ENCODE assay signal across 8 cellular contexts in genomic region chr17:36545465-36546417, GRCh38. TPM values are rescaled to one million over a fixed set of nuclear protein-coding genes. Genes with fewer than 3 reads are reported as not detected.
A peak's percentile ranks its signal among the peaks of the same experiment; 100 is the strongest.
DNase-seq lines count a peak whose midpoint lies in the region; ATAC-seq, FAIRE-seq and TF ChIP-seq lines count a peak whose summit lies in the region.

No MANE protein-coding gene starts in this region.

- H3K27me3 ChIP-seq in left ventricle myocardium inferior (ENCODE audit: low read depth): no peaks in the 10 kb centered on the region
- no peaks in the 10 kb centered on the region for H3K27me3 ChIP-seq in prostate gland (replicated peaks; ENCODE audit: insufficient read depth)

- H3K36me3 ChIP-seq in left ventricle myocardium inferior: peaks cover 6% of the 10 kb centered on the region
- no peaks in the 10 kb centered on the region for H3K36me3 ChIP-seq in prostate gland

- intact Hi-C loops in left ventricle myocardium inferior (cut with micrococcal nuclease): loop anchor here (5.0 kb wide), 1 partner anchor 407 kb away; no protein-coding TSS in a partner anchor
- intact Hi-C loops in prostate gland (cut with DNase I): no loop called here

- peaks cover 68% of the 10 kb centered on the region for H3K4me1 ChIP-seq in left ventricle myocardium inferior
- peaks cover 10% of the 10 kb centered on the region for H3K4me1 ChIP-seq in prostate gland (replicated peaks)

- peak; percentile 64 for ATAC-seq in HG02840 (IDR thresholded peaks at IDR 0.05; ENCODE audit: low FRiP score, unreplicated experiment)

- H3K9me3 ChIP-seq in left ventricle myocardium inferior (replicated peaks) (no peaks in the 10 kb centered on the region), prostate gland (no peaks in the 10 kb centered on the region)

- H3K27ac ChIP-seq in left ventricle myocardium inferior (replicated peaks) (peak overlapping the region; percentile 100), prostate gland (peak overlapping the region; percentile 100)

- WGBS in prostate gland: under 1% methylated on average over 59 of the region's 60 CpGs

- TF ChIP-seq CTCF in left ventricle myocardium inferior (IDR thresholded peaks at IDR 0.05; ENCODE audit: borderline replicate concordance) (peak; percentile 29), prostate gland (IDR thresholded peaks at IDR 0.05) (peak in 2 of 4 experiments; percentile 41 to 42)

- DNase-seq in GM12891 (ENCODE audit: insufficient read length, low spot score) (peak; percentile 89), NCI-H1436 treated with DMSO at 0.1 percent for 48 hours (lab: John Stamatoyannopoulos, UW) (peak; percentile 89), T follicular helper cell (ENCODE audit: low read depth) (peak; percentile 96), amniotic stem cell (lab: John Stamatoyannopoulos, UW) (peak; percentile 94), left ventricle myocardium inferior (peak; percentile 96), prostate gland (ENCODE audit: low spot score) (peak; percentile 96), ureter (ENCODE audit: low spot score) (peak; percentile 97)

- FAIRE-seq in GM12891 (lab: Jason Lieb, UNC): no peak

- 0 out of 2 replicates have a peak, but pooled peaks have one; percentile 7 for TF ChIP-seq POLR2A in GM12891 (IDR thresholded peaks at IDR 0.05; ENCODE audit: low read depth, low read length)
- peak; percentile 84 for TF ChIP-seq POLR2A in prostate gland (IDR thresholded peaks at IDR 0.05)

- H3K4me3 ChIP-seq in left ventricle myocardium inferior: peak overlapping the region; percentile 76
- H3K4me3 ChIP-seq in prostate gland: peak overlapping the region; percentile 99 to 100

TF ChIP-seq in GM12891, 5 proteins besides CTCF, POLR2A, EP300 and RAD21:
- TF ChIP-seq TAF1 (IDR thresholded peaks at IDR 0.05; ENCODE audit: low read depth, low read length) (peak; percentile 79), PAX5 (IDR thresholded peaks at IDR 0.05; ENCODE audit: insufficient read depth, low read length, severe bottlenecking) (peak; percentile 94), POU2F2 (IDR thresholded peaks at IDR 0.05; ENCODE audit: low read depth, low read length) (peak; percentile 85), POLR2AphosphoS5 (IDR thresholded peaks at IDR 0.05; ENCODE audit: low read depth, low read length) (no peak; the same call in 1 of the 2 replicates)

RNA-seq across cellular contexts. Expression of gene GGNBP2, which starts 1.0 kb away (rescaled TPM):
- 35.0 TPM for polyA plus RNA-seq in GM12891 (2012; ENCODE audit: low read depth, missing spikeins)
- total RNA-seq in left ventricle myocardium inferior: 41.7 TPM
- total RNA-seq in prostate gland: 10 to 100 TPM; 34.8 to 71.7 TPM
- total RNA-seq in ureter: 109 TPM

RNA-seq across cellular contexts. Expression of gene PIGW, which starts 11.0 kb away (rescaled TPM):
- polyA plus RNA-seq in GM12891 (2012; ENCODE audit: low read depth, missing spikeins): 7.1 TPM
- total RNA-seq in left ventricle myocardium inferior (3.3 TPM), prostate gland (1 to 10 TPM; 6.4 to 7.1 TPM), ureter (17.2 TPM)

RNA-seq across cellular contexts. Expression of gene MYO19, which starts 11.1 kb away (rescaled TPM):
- polyA plus RNA-seq in GM12891 (2012; ENCODE audit: low read depth, missing spikeins): 22.0 TPM
- 11.8 TPM for total RNA-seq in left ventricle myocardium inferior
- 10 to 100 TPM; 49.4 to 56.4 TPM for total RNA-seq in prostate gland
- total RNA-seq in ureter: 93.7 TPM

RNA-seq across cellular contexts. Expression of gene DHRS11, which starts 45.9 kb away (rescaled TPM):
- polyA plus RNA-seq in GM12891 (2012; ENCODE audit: low read depth, missing spikeins): 8.9 TPM
- total RNA-seq in left ventricle myocardium inferior: 13.1 TPM
- total RNA-seq in prostate gland: 1 to 10 TPM; 8.0 to 8.2 TPM
- 18.2 TPM for total RNA-seq in ureter

RNA-seq across cellular contexts. Expression of gene MRM1, which starts 55.6 kb away (rescaled TPM):
- polyA plus RNA-seq in GM12891 (2012; ENCODE audit: low read depth, missing spikeins): 6.4 TPM
- 8.7 TPM for total RNA-seq in left ventricle myocardium inferior
- 10 to 100 TPM in 1 of 2 donors, 1 to 10 TPM in 1; 7.8 to 10.2 TPM for total RNA-seq in prostate gland
- total RNA-seq in ureter: 13.7 TPM

Comparison
In these comparisons a context has a peak if more than half of its experiments do, and no peak if none do; other contexts are left out.
1. Peak in every context shown above with its lines: DNase-seq, ATAC-seq, H3K4me3 ChIP-seq and H3K27ac ChIP-seq.